20 cellular contexts compared by ENCODE assay signal in the genomic region with DNA sequence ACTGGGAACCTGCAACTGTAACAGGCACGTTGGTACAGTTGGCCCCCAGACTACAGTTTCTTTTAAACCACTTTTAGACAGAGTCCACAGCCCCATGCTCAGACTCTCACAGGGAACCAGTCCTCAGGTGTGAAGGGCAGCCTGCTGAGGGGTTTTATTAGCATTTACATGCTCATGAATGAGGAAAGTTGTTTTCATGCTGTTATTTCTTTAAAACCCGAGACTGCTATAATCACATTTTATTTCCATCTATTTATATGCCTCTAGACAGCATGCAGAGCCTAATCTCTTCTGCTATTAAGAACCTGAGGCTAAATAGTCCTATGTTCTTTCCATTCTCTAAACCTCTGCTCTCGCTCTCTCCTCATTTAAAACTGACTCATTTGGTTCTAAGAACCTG. TPM values are rescaled to one million over a fixed set of nuclear protein-coding genes. Genes with fewer than 3 reads are reported as not detected.
DNase-seq lines count a peak whose midpoint lies in the region; ATAC-seq, FAIRE-seq and TF ChIP-seq lines count a peak whose summit lies in the region.
"Had no signal": no experiment of that assay in that cellular context is flagged by ENCODE, and none has a peak within 500 bp of the region (broad histone marks: within the 10 kb centered on the region; RNA-seq: fewer than 3 reads in every experiment).

No MANE protein-coding gene starts in this region.

- H3K9me3 ChIP-seq in H9 (ENCODE audit: control insufficient read depth, low read depth, low read length) (no peaks in the 10 kb centered on the region), IMR-90 (ENCODE audit: control insufficient read depth, insufficient read depth, low read length) (no peaks in the 10 kb centered on the region), H1 (ENCODE audit: insufficient read depth in 2 of 2, low read depth in 1 of 2, low read length in 1 of 2) (no peaks in the 10 kb centered on the region), iPS-20b (ENCODE audit: insufficient read depth, low read depth, low read length) (no peaks in the 10 kb centered on the region), MM.1S (replicated peaks; ENCODE audit: insufficient read depth, low read length) (no peaks in the 10 kb centered on the region), right cardiac atrium (ENCODE audit: control insufficient read depth, low read length) (no peaks in the 10 kb centered on the region)
- H3K9me3 ChIP-seq: BLaER1, HAP-1 had no signal

- TF ChIP-seq RAD21 in IMR-90 (IDR thresholded peaks at IDR 0.05; ENCODE audit: low read length): no peak
- no peak for TF ChIP-seq RAD21 in H1 (IDR thresholded peaks at IDR 0.05 in 1 of 2, conservative IDR thresholded peaks at IDR 0.05 in 1 of 2; ENCODE audit: low read depth in 2 of 2, low read length in 2 of 2)

- WGBS in H9 (ENCODE audit: extremely low coverage, insufficient read length, low lambda C conversion rate): no CpG with 5 or more reads among the region's 3 CpGs
- no CpG with 5 or more reads among the region's 3 CpGs for WGBS in IMR-90 (ENCODE audit: extremely low coverage in 2 of 2, insufficient read length in 1 of 2), 2 experiments
- WGBS in H1 (ENCODE audit: extremely low coverage in 1 of 2, insufficient coverage in 1 of 2, insufficient read length in 1 of 2, insufficient replicate concordance in 2 of 2, low coverage in 1 of 2, low lambda C conversion rate in 2 of 2, missing lambda C conversion rate in 1 of 2), 2 experiments: 13% methylated on average over 3 of the region's 3 CpGs; no CpG with 5 or more reads in 1 of the 2 experiments
- WGBS in right cardiac atrium: 58% methylated on average over 3 of the region's 3 CpGs

- H3K36me3 Mint-ChIP-seq in H9 (ENCODE audit: insufficient read depth in 1 of 3, low read depth in 3 of 3): peaks cover 13 to 33% (median 22%) of the 10 kb centered on the region in 3 experiments
- H3K36me3 Mint-ChIP-seq in HFFc6 (ENCODE audit: low read depth): peaks cover 21% of the 10 kb centered on the region
- H3K36me3 Mint-ChIP-seq: CD14-positive monocyte; CD4-positive, alpha-beta memory T cell had no signal

- H3K9me3 Mint-ChIP-seq in H9: no peaks in the 10 kb centered on the region
- H3K9me3 Mint-ChIP-seq in HFFc6: no peaks in the 10 kb centered on the region
- H3K9me3 Mint-ChIP-seq: CD4-positive, alpha-beta memory T cell had no signal

- H3K4me1 Mint-ChIP-seq in H9 (peaks cover 49% of the 10 kb centered on the region in 2 experiments), HFFc6 (ENCODE audit: low read depth) (peaks cover 21% of the 10 kb centered on the region)
- H3K4me1 Mint-ChIP-seq: CD4-positive, alpha-beta memory T cell had no signal

- BruUV-seq in IMR-90 (replicated peaks; lab: Mats Ljungman, UMichigan): no TSS peak

- TF ChIP-seq CTCF in H9 (conservative IDR thresholded peaks at IDR 0.05) (no peak), IMR-90 (conservative IDR thresholded peaks at IDR 0.05; ENCODE audit: low read depth, low read length) (no peak), H1 (IDR thresholded peaks at IDR 0.05; ENCODE audit: control extremely low read depth in 1 of 3, insufficient read depth in 1 of 3, low read depth in 1 of 3, low read length in 3 of 3) (no peak), MM.1S (IDR thresholded peaks at IDR 0.05; ENCODE audit: low read length) (no peak), HFFc6 (IDR thresholded peaks at IDR 0.05) (no peak)

- FAIRE-seq in H1 (lab: Jason Lieb, UNC): peak; percentile 89
- FAIRE-seq: GM12892, HepG2 had no signal

- CTCF ChIA-PET in IMR-90 (lab: Yijun Ruan, JAX) (no interaction called here), H1 (lab: Charles Lee; ENCODE audit: partially characterized antibody) (no interaction called here)

- H3K4me2 ChIP-seq in H9 (ENCODE audit: insufficient read depth, insufficient read length, low read length): peak overlapping the region; percentile 31
- no peak overlapping the region for H3K4me2 ChIP-seq in IMR-90 (ENCODE audit: low read depth, low read length)
- peak overlapping the region; percentile 43 to 47 for H3K4me2 ChIP-seq in H1 (ENCODE audit: insufficient read depth in 1 of 2, low read depth in 2 of 2, low read length in 2 of 2)
- H3K4me2 ChIP-seq in MM.1S (ENCODE audit: low read depth, low read length): no peak overlapping the region
- H3K4me2 ChIP-seq: BLaER1 had no signal

- H3K9me1 ChIP-seq in IMR-90 (ENCODE audit: insufficient read depth, low read length): peaks cover 9% of the 10 kb centered on the region

- H3F3A ChIP-seq in MM.1S (ENCODE audit: insufficient read depth, low read length): no peaks in the 10 kb centered on the region

- DNase-seq in H9 (no peak), IMR-90 (no peak), H1 (ENCODE audit: low read depth in 1 of 2, low spot score in 2 of 2) (no peak), MM.1S (no peak), right cardiac atrium (no peak), HFFc6 (no peak), NCI-H1417 (lab: John Stamatoyannopoulos, UW) (no peak)
- DNase-seq: 8988T; CD4-positive, alpha-beta memory T cell; DMS153; DMS79; GDM1; GOT3 had no signal

- H3K27me3 ChIP-seq in H9 (ENCODE audit: insufficient read depth, low read length): no peaks in the 10 kb centered on the region
- no peaks in the 10 kb centered on the region for H3K27me3 ChIP-seq in IMR-90 (ENCODE audit: control insufficient read depth, insufficient read depth, low read length)
- no peaks in the 10 kb centered on the region for H3K27me3 ChIP-seq in H1 (replicated peaks in 1 of 4; ENCODE audit: control insufficient read depth in 3 of 4, extremely low read depth in 1 of 4, insufficient read depth in 3 of 4, low read length in 3 of 4)
- no peaks in the 10 kb centered on the region for H3K27me3 ChIP-seq in iPS-20b (ENCODE audit: insufficient read depth, low read length)
- no peaks in the 10 kb centered on the region for H3K27me3 ChIP-seq in MM.1S (replicated peaks; ENCODE audit: insufficient read depth, low read length)
- no peaks in the 10 kb centered on the region for H3K27me3 ChIP-seq in right cardiac atrium (ENCODE audit: control insufficient read depth, insufficient read depth)
- H3K27me3 ChIP-seq: BLaER1 had no signal

- ATAC-seq in IMR-90 (ENCODE audit: low read depth) (no peak), right cardiac atrium (no peak)
- ATAC-seq: HepG2 had no signal

- no peak overlapping the region for H3K23ac ChIP-seq in H9 (ENCODE audit: insufficient read length, low read depth, low read length)
- no peak overlapping the region for H3K23ac ChIP-seq in IMR-90 (ENCODE audit: low read depth, low read length)
- H3K23ac ChIP-seq in H1 (ENCODE audit: insufficient read length): no peak overlapping the region

- H4K91ac ChIP-seq in H9 (ENCODE audit: insufficient read length, low read depth, low read length) (no peak overlapping the region), IMR-90 (ENCODE audit: insufficient read depth, low read depth, low read length) (no peak overlapping the region), H1 (replicated peaks; ENCODE audit: insufficient read length, low read length) (no peak overlapping the region)

- no peak overlapping the region for H4K8ac ChIP-seq in H9 (replicated peaks; ENCODE audit: insufficient read length, low read depth, low read length)
- peak overlapping the region in 1 of 2 experiments; percentile 24; a peak in 1 of 4 replicates for H4K8ac ChIP-seq in IMR-90 (ENCODE audit: low read depth in 2 of 2, low read length in 2 of 2)
- H4K8ac ChIP-seq in H1 (ENCODE audit: extremely low read depth, insufficient read depth, low read length): no peak overlapping the region

- H3K9ac ChIP-seq in H9 (ENCODE audit: extremely low read depth, insufficient read length, low read length) (no peak overlapping the region), IMR-90 (ENCODE audit: low read depth, low read length) (no peak overlapping the region), H1 (replicated peaks in 1 of 4; ENCODE audit: extremely low read depth in 1 of 4, low read depth in 3 of 4, low read length in 3 of 4) (no peak overlapping the region), iPS-20b (ENCODE audit: low read depth, low read length) (peak overlapping the region; percentile 30; the same call in 1 of the 2 replicates), MM.1S (ENCODE audit: low read length) (no peak overlapping the region)
- H3K9ac ChIP-seq: BLaER1 had no signal

- H3K27ac Mint-ChIP-seq in H9 (peak overlapping the region in 2 of 3 experiments; percentile 54 to 79; a peak in 2 of 7 replicates), HFFc6 (no peak overlapping the region)
- H3K27ac Mint-ChIP-seq: CD14-positive monocyte; CD4-positive, alpha-beta memory T cell had no signal

- no peak overlapping the region for H2AK5ac ChIP-seq in H9 (ENCODE audit: insufficient read length, low read length)
- H2AK5ac ChIP-seq in IMR-90 (ENCODE audit: low read depth, low read length): no peak overlapping the region
- no peak overlapping the region for H2AK5ac ChIP-seq in H1 (ENCODE audit: low read depth, low read length)

- no peak overlapping the region for H2BK120ac ChIP-seq in H9 (ENCODE audit: low read depth, low read length, poor library complexity, severe bottlenecking)
- H2BK120ac ChIP-seq in IMR-90 (ENCODE audit: low read depth, low read length): no peak overlapping the region
- H2BK120ac ChIP-seq in H1 (replicated peaks; ENCODE audit: low read depth, low read length): no peak overlapping the region

- H3K4ac ChIP-seq in H9 (ENCODE audit: low read depth, low read length) (no peak overlapping the region), IMR-90 (ENCODE audit: low read depth, low read length) (no peak overlapping the region), H1 (replicated peaks; ENCODE audit: insufficient read length, low read depth, low read length) (no peak overlapping the region)

- H4K20me1 ChIP-seq in H9 (ENCODE audit: control insufficient read depth, insufficient read depth, insufficient read length) (no peaks in the 10 kb centered on the region), IMR-90 (ENCODE audit: insufficient read depth, low read length) (peaks cover 38% of the 10 kb centered on the region), H1 (replicated peaks in 1 of 2; ENCODE audit: control insufficient read depth in 1 of 2, insufficient read depth in 2 of 2, low read length in 2 of 2) (peaks cover 0 to 3% of the 10 kb centered on the region in 2 experiments), MM.1S (ENCODE audit: insufficient read depth, low read length) (no peaks in the 10 kb centered on the region)

- H2BK12ac ChIP-seq in H9 (ENCODE audit: insufficient read length, low read depth, low read length) (no peak overlapping the region), H1 (ENCODE audit: low read depth, low read length) (no peak overlapping the region)

- H3K27me3 Mint-ChIP-seq in H9 (ENCODE audit: low read depth) (no peaks in the 10 kb centered on the region), HFFc6 (ENCODE audit: insufficient read depth) (peaks cover 7% of the 10 kb centered on the region; the same call in 1 of the 2 replicates)

- dilution Hi-C loops in IMR-90 (cut with HindIII; ENCODE audit: low sequenced_read_pairs, unreplicated experiment): no loop called here

- H3K14ac ChIP-seq in H9 (ENCODE audit: insufficient read depth, low read length): no peak overlapping the region
- H3K14ac ChIP-seq in IMR-90 (replicated peaks; ENCODE audit: low read depth, low read length): no peak overlapping the region
- H3K14ac ChIP-seq in H1 (ENCODE audit: insufficient read length): no peak overlapping the region

- H2BK5ac ChIP-seq in H9 (ENCODE audit: insufficient read length, low read length) (no peak overlapping the region), IMR-90 (ENCODE audit: low read depth, low read length, poor library complexity, severe bottlenecking) (no peak overlapping the region), H1 (ENCODE audit: low read depth, low read length) (no peak overlapping the region)

- peaks cover 10% of the 10 kb centered on the region; the same call in 1 of the 2 replicates for H3K79me2 ChIP-seq in H9 (ENCODE audit: insufficient read depth, low read length)
- H3K79me2 ChIP-seq in H1 (ENCODE audit: control insufficient read depth in 1 of 2, insufficient read depth in 2 of 2, low read length in 2 of 2): peaks cover 0 to 90% of the 10 kb centered on the region in 2 experiments; a peak in 3 of 4 replicates
- H3K79me2 ChIP-seq in MM.1S (ENCODE audit: low read length): no peaks in the 10 kb centered on the region

- H3K23me2 ChIP-seq in H9 (ENCODE audit: insufficient read length, low read depth, low read length, poor library complexity, severe bottlenecking): no peaks in the 10 kb centered on the region
- no peaks in the 10 kb centered on the region for H3K23me2 ChIP-seq in H1 (ENCODE audit: low read depth, low read length)

- H2BK20ac ChIP-seq in H9 (ENCODE audit: low read depth, low read length, poor library complexity, severe bottlenecking) (no peak overlapping the region), IMR-90 (ENCODE audit: low read depth, low read length) (no peak overlapping the region), H1 (ENCODE audit: low read length) (no peak overlapping the region)

- H3K4me1 ChIP-seq in H9 (ENCODE audit: insufficient read depth, low read length) (peaks cover 12% of the 10 kb centered on the region), IMR-90 (ENCODE audit: control insufficient read depth, insufficient read depth, low read length) (peaks cover 5% of the 10 kb centered on the region; the same call in 1 of the 2 replicates), H1 (replicated peaks in 1 of 4; ENCODE audit: control insufficient read depth in 3 of 4, insufficient read depth in 4 of 4, low read length in 3 of 4) (peaks cover 0 to 23% (median 14%) of the 10 kb centered on the region in 4 experiments; a peak in 5 of 7 replicates), iPS-20b (ENCODE audit: insufficient read depth, low read length) (peaks cover 29% of the 10 kb centered on the region), MM.1S (ENCODE audit: low read length) (peaks cover 5% of the 10 kb centered on the region; the same call in 1 of the 2 replicates), right cardiac atrium (ENCODE audit: control insufficient read depth, insufficient read depth, low read length) (no peaks in the 10 kb centered on the region)
- H3K4me1 ChIP-seq: BLaER1, HAP-1 had no signal

- H3K4me3 ChIP-seq in IMR-90 (ENCODE audit: insufficient read depth, low read depth, low read length) (no peak overlapping the region), H1 (ENCODE audit: extremely low read depth in 1 of 4, insufficient read depth in 2 of 4, low read depth in 3 of 4, low read length in 4 of 4) (peak overlapping the region in 1 of 4 experiments; percentile 37; a peak in 3 of 8 replicates), iPS-20b (ENCODE audit: low read length) (peak overlapping the region; percentile 58), MM.1S (ENCODE audit: low read length) (no peak overlapping the region), right cardiac atrium (ENCODE audit: low read length) (no peak overlapping the region)
- H3K4me3 ChIP-seq: BLaER1, HAP-1 had no signal

- TF ChIP-seq EP300 in H1 (IDR thresholded peaks at IDR 0.05; ENCODE audit: borderline replicate concordance in 1 of 2, low read depth in 2 of 2, low read length in 2 of 2): peak in 1 of 2 experiments; percentile 54; a peak in 1 of 3 replicates

- no peak overlapping the region for H3K18ac ChIP-seq in H9 (ENCODE audit: insufficient read length, low read depth, low read length)
- H3K18ac ChIP-seq in IMR-90 (ENCODE audit: low read depth, low read length): 0 out of 2 replicates have a peak overlapping the region, but pooled peaks have one; percentile 43
- H3K18ac ChIP-seq in H1 (ENCODE audit: extremely low read depth, low read length): no peak overlapping the region

- TF ChIP-seq POLR2A in IMR-90 (IDR thresholded peaks at IDR 0.05; ENCODE audit: low read depth, low read length) (no peak), H1 (IDR thresholded peaks at IDR 0.05; ENCODE audit: control extremely low read depth in 1 of 2, low read depth in 2 of 2, low read length in 2 of 2) (no peak)

- intact Hi-C loops in IMR-90 (cut with micrococcal nuclease): no loop called here
- intact Hi-C loops in right cardiac atrium (cut with DNase I): no loop called here

- H3K36me3 ChIP-seq in IMR-90 (ENCODE audit: control insufficient read depth, insufficient read depth, low read length): peaks cover 5% of the 10 kb centered on the region
- peaks cover 0 to 17% (median 6%) of the 10 kb centered on the region in 4 experiments; a peak in 4 of 8 replicates for H3K36me3 ChIP-seq in H1 (ENCODE audit: control insufficient read depth in 2 of 4, insufficient read depth in 4 of 4, low read length in 3 of 4)
- peaks cover 27% of the 10 kb centered on the region; the same call in 1 of the 2 replicates for H3K36me3 ChIP-seq in iPS-20b (ENCODE audit: insufficient read depth, low read depth, low read length)
- H3K36me3 ChIP-seq in MM.1S (replicated peaks; ENCODE audit: insufficient read depth, low read length): no peaks in the 10 kb centered on the region
- H3K36me3 ChIP-seq: HAP-1 had no signal

- in situ Hi-C loops in IMR-90 (cut with MboI; ENCODE audit: low sequenced_read_pairs): no loop called here

- no peak overlapping the region for H3T11ph ChIP-seq in H9 (ENCODE audit: low read length)

- H2BK15ac ChIP-seq in H9 (ENCODE audit: low read depth, low read length): no peak overlapping the region
- no peak overlapping the region for H2BK15ac ChIP-seq in IMR-90 (ENCODE audit: low read depth, low read length)
- no peak overlapping the region for H2BK15ac ChIP-seq in H1 (ENCODE audit: low read length)

- H3K27ac ChIP-seq in H9 (ENCODE audit: insufficient read length, low read depth, low read length) (no peak overlapping the region), IMR-90 (ENCODE audit: insufficient read depth, low read length) (no peak overlapping the region), H1 (ENCODE audit: low read depth, low read length) (no peak overlapping the region), iPS-20b (ENCODE audit: low read length) (no peak overlapping the region), MM.1S (ENCODE audit: low read length) (no peak overlapping the region), right cardiac atrium (ENCODE audit: low read length) (no peak overlapping the region)
- H3K27ac ChIP-seq: BLaER1, HL-60 had no signal

- H4K5ac ChIP-seq in H9 (ENCODE audit: insufficient read length, low read depth, low read length) (no peak overlapping the region), IMR-90 (ENCODE audit: low read depth, low read length) (0 out of 2 replicates have a peak overlapping the region, but pooled peaks have one; percentile 46), H1 (ENCODE audit: insufficient read length, low read depth, low read length) (peak overlapping the region; percentile 55)

- POLR2A ChIA-PET in IMR-90 (lab: Charles Lee; ENCODE audit: unreplicated experiment): no interaction called here
- POLR2A ChIA-PET in H1 (lab: Charles Lee; ENCODE audit: partially characterized antibody): interaction anchor here (1.5 kb wide), 1 partner anchor 125 kb away, joined by 3 read pairs; a partner anchor contains a TSS

- no peaks in the 10 kb centered on the region for H3K9me2 ChIP-seq in MM.1S (replicated peaks; ENCODE audit: insufficient read depth, low read length)

- H3K4me3 Mint-ChIP-seq in H9 (peak overlapping the region; percentile 11 to 51; a peak in 3 of 5 replicates), HFFc6 (no peak overlapping the region)
- H3K4me3 Mint-ChIP-seq: CD14-positive monocyte had no signal

- H2AK9ac ChIP-seq in IMR-90 (replicated peaks; ENCODE audit: low read depth, low read length, poor library complexity): no peak overlapping the region

- H3K79me1 ChIP-seq in H9 (ENCODE audit: insufficient read depth, low read depth, low read length, poor library complexity, severe bottlenecking) (peaks cover 3% of the 10 kb centered on the region), IMR-90 (ENCODE audit: low read depth in 1 of 2, low read length in 2 of 2) (peaks cover 36 to 84% of the 10 kb centered on the region in 2 experiments), H1 (ENCODE audit: low read depth, low read length) (peaks cover 2% of the 10 kb centered on the region; the same call in 1 of the 2 replicates)

- H3K56ac ChIP-seq in H9 (ENCODE audit: insufficient read length, low read depth, low read length) (no peak overlapping the region), IMR-90 (ENCODE audit: extremely low read depth, insufficient read depth, low read length) (no peak overlapping the region), H1 (replicated peaks; ENCODE audit: insufficient read length, low read depth, low read length) (no peak overlapping the region)

- H2AFZ ChIP-seq in H9 (ENCODE audit: low read length) (no peak overlapping the region), IMR-90 (replicated peaks; ENCODE audit: low read length, poor library complexity) (no peak overlapping the region), H1 (ENCODE audit: low read length) (no peak overlapping the region), MM.1S (ENCODE audit: low read length) (no peak overlapping the region)

RNA-seq across cellular contexts. Expression of a gene that starts 26.3 kb away (rescaled TPM):
- total RNA-seq in H9 (2021) (0.64 and 0.96 TPM in 2 replicates), IMR-90 (2012; rRNA removed) (0.18 and 0.56 TPM in 2 replicates), right cardiac atrium (under 1 TPM; 0.25 to 0.53 (median 0.41) TPM)
- polyA plus RNA-seq in IMR-90 (2012; rRNA removed) (0.03 and 0.10 TPM in 2 replicates), H1 (2011; rRNA removed) (0.08 and 0.18 TPM in 2 replicates), right cardiac atrium (0.16 TPM)
- 0.01 and 0.02 TPM in 2 replicates for polyA plus RNA-seq in IMR-90 (2012; cell fraction: cytosol; rRNA removed)
- polyA plus RNA-seq in IMR-90 (2012; cell fraction: nucleus; rRNA removed; ENCODE audit: low replicate concordance): 0.11 TPM in 1 of 2 replicates, not detected in the other
- 0.88 and 1.3 TPM in 2 replicates for total RNA-seq in H1 (2021; fragmentation: NEBNext Ultra II Directional; extraction: Animal tissue kit (Norgen Biotek cat#: 25700))
- 0.31 TPM for polyA plus RNA-seq in H1 (2011; cell fraction: cytosol; rRNA removed)
- polyA plus RNA-seq in H1 (2011; cell fraction: nucleus; rRNA removed): 0.13 TPM
- 0.25 to 0.70 TPM (median 0.36 TPM) in 4 replicates for polyA plus RNA-seq in H1 (2012, experiment 1 of 2)
- polyA plus RNA-seq in H1 (2012, experiment 2 of 2): 0.07 TPM
- 0.45 TPM for polyA plus RNA-seq in H1 (2013, experiment 1 of 2)
- 0.61 TPM for polyA plus RNA-seq in H1 (2013, experiment 2 of 2)
- polyA minus RNA-seq in H1 (2011; rRNA and poly(A)+ RNA removed): 0.25 and 0.68 TPM in 2 replicates
- polyA minus RNA-seq in H1 (2011; cell fraction: cytosol; rRNA and poly(A)+ RNA removed): not detected
- polyA minus RNA-seq in H1 (2011; cell fraction: nucleus; rRNA and poly(A)+ RNA removed): 1.8 TPM
- total RNA-seq in HFFc6 (2021; fragmentation: NEBNext Ultra II Directional; extraction: Animal tissue kit (Norgen Biotek cat#: 25700)): 1 to 10 TPM; 1.2 to 2.0 (median 1.3) TPM
- polyA plus RNA-seq: HepG2 had no signal

Comparison
In these comparisons a context has a peak if more than half of its experiments do, and no peak if none do; other contexts are left out.
1. H3K4me2 ChIP-seq: peak in H9 (single experiment) and H1 (2 of 2); none in IMR-90 (single experiment) and MM.1S (single experiment).